ENCODE assay signal across 11 cellular contexts in the genomic region with DNA sequence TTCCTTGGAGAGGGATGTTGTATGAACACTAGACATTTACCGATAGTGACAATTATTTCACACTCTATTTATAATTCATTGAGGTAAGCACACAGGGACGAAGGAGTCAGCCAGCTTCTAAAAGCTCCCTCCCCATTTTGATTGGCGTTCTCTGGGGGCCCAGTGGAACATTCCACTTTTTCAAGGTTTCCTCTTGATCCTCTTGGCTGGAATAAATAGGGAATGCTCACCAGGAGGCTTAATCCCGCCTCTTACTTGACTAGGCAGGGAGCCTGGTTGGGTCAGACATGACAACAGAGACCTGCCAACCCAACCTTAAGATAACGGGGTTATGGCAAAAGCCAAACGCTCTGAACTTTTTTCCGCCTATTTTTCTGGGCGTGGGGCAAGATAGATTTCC. TPM values are rescaled to one million over a fixed set of nuclear protein-coding genes. Genes with fewer than 3 reads are reported as not detected.
DNase-seq lines count a peak whose midpoint lies in the region; ATAC-seq, FAIRE-seq and TF ChIP-seq lines count a peak whose summit lies in the region.
"Had no signal": no experiment of that assay in that cellular context is flagged by ENCODE, and none has a peak within 500 bp of the region (broad histone marks: within the 10 kb centered on the region; RNA-seq: fewer than 3 reads in every experiment).

No MANE protein-coding gene starts in this region.

- WGBS in body of pancreas, 2 donors: 23 to 37% methylated on average over 8 of the region's 8 CpGs
- 60% methylated on average over 8 of the region's 8 CpGs for WGBS in suprapubic skin

- intact Hi-C loops in activated CD8-positive, alpha-beta T cell treated with anti-CD3 and anti-CD28 coated beads for 36 hours (cut with micrococcal nuclease): no loop called here
- intact Hi-C loops in body of pancreas (cut with DNase I): no loop called here

- peaks cover 18% of the 10 kb centered on the region for H3K4me1 ChIP-seq in body of pancreas
- no peaks in the 10 kb centered on the region for H3K4me1 ChIP-seq in keratinocyte (ENCODE audit: control insufficient read depth, extremely low read depth, insufficient read depth, low read length)
- peaks cover 14% of the 10 kb centered on the region for H3K4me1 ChIP-seq in suprapubic skin

- H3K9me3 ChIP-seq in body of pancreas: no peaks in the 10 kb centered on the region
- no peaks in the 10 kb centered on the region for H3K9me3 ChIP-seq in keratinocyte (ENCODE audit: control insufficient read depth, low read depth, low read length)
- no peaks in the 10 kb centered on the region for H3K9me3 ChIP-seq in suprapubic skin

- no peak for TF ChIP-seq CTCF in activated CD8-positive, alpha-beta T cell treated with anti-CD3 and anti-CD28 coated beads for 36 hours (IDR thresholded peaks at IDR 0.05)
- TF ChIP-seq CTCF in body of pancreas (IDR thresholded peaks at IDR 0.05) (no peak), keratinocyte (optimal IDR thresholded peaks at IDR 0.05 in 1 of 3, IDR thresholded peaks at IDR 0.05 in 1 of 3, conservative IDR thresholded peaks at IDR 0.05 in 1 of 3; ENCODE audit: extremely low read depth in 1 of 3, insufficient read depth in 2 of 3, low read length in 3 of 3) (no peak), suprapubic skin (IDR thresholded peaks at IDR 0.05) (no peak)

- H3K79me2 ChIP-seq in keratinocyte (ENCODE audit: control insufficient read depth, insufficient read depth, low read length): no peaks in the 10 kb centered on the region

- H3K36me3 Mint-ChIP-seq in activated CD8-positive, alpha-beta T cell treated with anti-CD3 and anti-CD28 coated beads, Interleukin-2, amount 10 ng/mL, durations not matched to agents 7 days and 5 days (ENCODE audit: low read depth): no peaks in the 10 kb centered on the region
- H3K36me3 Mint-ChIP-seq in activated CD8-positive, alpha-beta T cell treated with anti-CD3 and anti-CD28 coated beads for 36 hours (ENCODE audit: low read depth): no peaks in the 10 kb centered on the region

- dilution Hi-C loops in keratinocyte (cut with MboI; ENCODE audit: extremely low pct_ligation_motif_present, low sequenced_read_pairs): no loop called here

- H3K4me3 Mint-ChIP-seq in activated CD8-positive, alpha-beta T cell treated with anti-CD3 and anti-CD28 coated beads, Interleukin-2, amount 10 ng/mL, durations not matched to agents 7 days and 5 days: peak overlapping the region; percentile 30
- H3K4me3 Mint-ChIP-seq in activated CD8-positive, alpha-beta T cell treated with anti-CD3 and anti-CD28 coated beads for 36 hours: no peak overlapping the region

- no peak overlapping the region for H3K9ac ChIP-seq in keratinocyte (ENCODE audit: control insufficient read depth, extremely low read depth, insufficient read depth, low read length)

- TF ChIP-seq POLR2A in body of pancreas (IDR thresholded peaks at IDR 0.05): no peak
- TF ChIP-seq POLR2A in suprapubic skin (IDR thresholded peaks at IDR 0.05): no peak

- peaks cover 12% of the 10 kb centered on the region for H3K4me1 Mint-ChIP-seq in activated CD8-positive, alpha-beta T cell treated with anti-CD3 and anti-CD28 coated beads, Interleukin-2, amount 10 ng/mL, durations not matched to agents 7 days and 5 days (ENCODE audit: low read depth)
- H3K4me1 Mint-ChIP-seq in activated CD8-positive, alpha-beta T cell treated with anti-CD3 and anti-CD28 coated beads for 36 hours (ENCODE audit: low read depth): peaks cover 15% of the 10 kb centered on the region

- H3K4me3 ChIP-seq in body of pancreas (no peak overlapping the region), keratinocyte (ENCODE audit: control insufficient read depth in 2 of 3, extremely low read depth in 1 of 3, insufficient read depth in 2 of 3, low read depth in 1 of 3, low read length in 3 of 3) (no peak overlapping the region), suprapubic skin (peak overlapping the region; percentile 53)

- no peaks in the 10 kb centered on the region for H3K36me3 ChIP-seq in body of pancreas (replicated peaks in 1 of 2; ENCODE audit: insufficient read depth in 1 of 2, low read depth in 2 of 2)
- H3K36me3 ChIP-seq in keratinocyte (ENCODE audit: control insufficient read depth in 2 of 2, extremely low read depth in 1 of 2, insufficient read depth in 2 of 2, low read length in 2 of 2): no peaks in the 10 kb centered on the region
- H3K36me3 ChIP-seq in suprapubic skin: no peaks in the 10 kb centered on the region

- H4K20me1 ChIP-seq in keratinocyte (ENCODE audit: control insufficient read depth, extremely low read depth, insufficient read depth, low read length): no peaks in the 10 kb centered on the region

- no peak overlapping the region for H2AFZ ChIP-seq in keratinocyte (ENCODE audit: control insufficient read depth, low read length)

- no peak for FAIRE-seq in keratinocyte (lab: Jason Lieb, UNC)

- H3K9me1 ChIP-seq in keratinocyte (ENCODE audit: control insufficient read depth, extremely low read depth, insufficient read depth, low read length): no peaks in the 10 kb centered on the region

- POLR2A ChIA-PET in activated CD8-positive, alpha-beta T cell treated with anti-CD3 and anti-CD28 coated beads, Interleukin-2, amount 10 ng/mL, durations not matched to agents 7 days and 5 days (lab: Charles Lee): no interaction called here
- POLR2A ChIA-PET in activated CD8-positive, alpha-beta T cell treated with anti-CD3 and anti-CD28 coated beads for 36 hours (lab: Charles Lee): interaction anchor here (0.7 kb wide), 1 partner anchor 287 kb away, joined by 3 read pairs; no protein-coding TSS in a partner anchor

- CTCF ChIA-PET in activated CD8-positive, alpha-beta T cell treated with anti-CD3 and anti-CD28 coated beads, Interleukin-2, amount 10 ng/mL, durations not matched to agents 7 days and 5 days (lab: Charles Lee): interaction anchor here (1.1 kb wide), 1 partner anchor 700 kb away, joined by 3 read pairs; no protein-coding TSS in a partner anchor
- CTCF ChIA-PET in activated CD8-positive, alpha-beta T cell treated with anti-CD3 and anti-CD28 coated beads for 36 hours (lab: Charles Lee): interaction anchor here (0.9 kb wide), 1 partner anchor 72 kb away, joined by 3 read pairs; no protein-coding TSS in a partner anchor

- H3K27me3 ChIP-seq in body of pancreas (no peaks in the 10 kb centered on the region), keratinocyte (ENCODE audit: control insufficient read depth, extremely low read depth, insufficient read depth, low read length) (peaks cover 20% of the 10 kb centered on the region), suprapubic skin (peaks cover 33% of the 10 kb centered on the region)

- H3K9me3 Mint-ChIP-seq in activated CD8-positive, alpha-beta T cell treated with anti-CD3 and anti-CD28 coated beads, Interleukin-2, amount 10 ng/mL, durations not matched to agents 7 days and 5 days (ENCODE audit: insufficient read depth): no peaks in the 10 kb centered on the region
- H3K9me3 Mint-ChIP-seq in activated CD8-positive, alpha-beta T cell treated with anti-CD3 and anti-CD28 coated beads for 36 hours: peaks cover 3% of the 10 kb centered on the region

- H3K27me3 Mint-ChIP-seq in activated CD8-positive, alpha-beta T cell treated with anti-CD3 and anti-CD28 coated beads, Interleukin-2, amount 10 ng/mL, durations not matched to agents 7 days and 5 days (ENCODE audit: low read depth): peaks cover 41% of the 10 kb centered on the region
- peaks cover 41% of the 10 kb centered on the region for H3K27me3 Mint-ChIP-seq in activated CD8-positive, alpha-beta T cell treated with anti-CD3 and anti-CD28 coated beads for 36 hours

- H3K4me2 ChIP-seq in keratinocyte (ENCODE audit: control insufficient read depth, extremely low read depth, insufficient read depth, low read depth, low read length): peak overlapping the region; percentile 51

- H3K27ac Mint-ChIP-seq in activated CD8-positive, alpha-beta T cell treated with anti-CD3 and anti-CD28 coated beads, Interleukin-2, amount 10 ng/mL, durations not matched to agents 7 days and 5 days: no peak overlapping the region
- no peak overlapping the region for H3K27ac Mint-ChIP-seq in activated CD8-positive, alpha-beta T cell treated with anti-CD3 and anti-CD28 coated beads for 36 hours

- H3K27ac ChIP-seq in body of pancreas (no peak overlapping the region), keratinocyte (ENCODE audit: control insufficient read depth, insufficient read depth, low read length) (no peak overlapping the region), suprapubic skin (no peak overlapping the region)
- H3K27ac ChIP-seq: skin epidermis had no signal

- no peak for ATAC-seq in activated CD8-positive, alpha-beta T cell treated with anti-CD3 and anti-CD28 coated beads, Interleukin-2, amount 10 ng/mL, durations not matched to agents 7 days and 5 days
- ATAC-seq in activated CD8-positive, alpha-beta T cell treated with anti-CD3 and anti-CD28 coated beads for 36 hours: no peak
- ATAC-seq in body of pancreas: peak; percentile 47
- no peak for ATAC-seq in HG03354 (IDR thresholded peaks at IDR 0.05; ENCODE audit: poor library complexity, severe bottlenecking, unreplicated experiment)

- no peak for TF ChIP-seq EP300 in suprapubic skin (IDR thresholded peaks at IDR 0.05)

- DNase-seq in activated CD8-positive, alpha-beta T cell treated with anti-CD3 and anti-CD28 coated beads, Interleukin-2, amount 10 ng/mL, durations not matched to agents 7 days and 5 days: no peak
- no peak for DNase-seq in activated CD8-positive, alpha-beta T cell treated with anti-CD3 and anti-CD28 coated beads for 36 hours
- DNase-seq in body of pancreas (peak; percentile 38 to 57 (median 43)), keratinocyte (ENCODE audit: low read depth, low spot score) (no peak), suprapubic skin (ENCODE audit: low spot score in 2 of 2) (no peak), COR-L47 (lab: John Stamatoyannopoulos, UW) (no peak), cortex of kidney (lab: John Stamatoyannopoulos, UW) (no peak)
- DNase-seq: cerebellar nuclear complex had no signal

RNA-seq across cellular contexts. Expression of a gene that starts 1.0 kb away (rescaled TPM):
- not detected for total RNA-seq in activated CD8-positive, alpha-beta T cell treated with anti-CD3 and anti-CD28 coated beads, Interleukin-2, amount 10 ng/mL, durations not matched to agents 7 days and 5 days
- under 1 TPM; 0.11 to 0.18 TPM for total RNA-seq in activated CD8-positive, alpha-beta T cell treated with anti-CD3 and anti-CD28 coated beads for 36 hours
- total RNA-seq in body of pancreas (1 to 10 TPM; 3.0 to 3.1 TPM), suprapubic skin (1 to 10 TPM in 1 of 4 donors, not detected in 3; 1.1 TPM)
- polyA plus RNA-seq in keratinocyte: not detected in 3 replicates
- 1.2 TPM for polyA plus RNA-seq in keratinocyte (2011; ENCODE audit: low read depth)
- polyA plus RNA-seq in keratinocyte (2011; cell fraction: cytosol; rRNA removed): not detected in 2 replicates
- 0.03 and 0.04 TPM in 2 replicates for polyA plus RNA-seq in keratinocyte (2011; cell fraction: nucleus; rRNA removed)
- 0.02 TPM in 1 of 2 replicates, not detected in the other for polyA plus RNA-seq in keratinocyte (2012; ENCODE audit: low replicate concordance)
- 0.13 TPM in 1 of 3 replicates, not detected in the others for polyA minus RNA-seq in keratinocyte
- not detected for polyA minus RNA-seq in keratinocyte (2011; cell fraction: cytosol; rRNA and poly(A)+ RNA removed)
- not detected in 2 replicates for polyA minus RNA-seq in keratinocyte (2011; cell fraction: nucleus; rRNA and poly(A)+ RNA removed)
- polyA plus RNA-seq: BJ had no signal

Comparison
In these comparisons a context has a peak if more than half of its experiments do, and no peak if none do; other contexts are left out.
1. DNase-seq: peak in body of pancreas (4 of 4); none in activated CD8-positive, alpha-beta T cell treated with anti-CD3 and anti-CD28 coated beads, Interleukin-2, amount 10 ng/mL, durations not matched to agents 7 days and 5 days (single experiment), activated CD8-positive, alpha-beta T cell treated with anti-CD3 and anti-CD28 coated beads for 36 hours (single experiment), keratinocyte (single experiment), suprapubic skin (0 of 2), COR-L47 (single experiment) and cortex of kidney (single experiment).